In the genomic region with DNA sequence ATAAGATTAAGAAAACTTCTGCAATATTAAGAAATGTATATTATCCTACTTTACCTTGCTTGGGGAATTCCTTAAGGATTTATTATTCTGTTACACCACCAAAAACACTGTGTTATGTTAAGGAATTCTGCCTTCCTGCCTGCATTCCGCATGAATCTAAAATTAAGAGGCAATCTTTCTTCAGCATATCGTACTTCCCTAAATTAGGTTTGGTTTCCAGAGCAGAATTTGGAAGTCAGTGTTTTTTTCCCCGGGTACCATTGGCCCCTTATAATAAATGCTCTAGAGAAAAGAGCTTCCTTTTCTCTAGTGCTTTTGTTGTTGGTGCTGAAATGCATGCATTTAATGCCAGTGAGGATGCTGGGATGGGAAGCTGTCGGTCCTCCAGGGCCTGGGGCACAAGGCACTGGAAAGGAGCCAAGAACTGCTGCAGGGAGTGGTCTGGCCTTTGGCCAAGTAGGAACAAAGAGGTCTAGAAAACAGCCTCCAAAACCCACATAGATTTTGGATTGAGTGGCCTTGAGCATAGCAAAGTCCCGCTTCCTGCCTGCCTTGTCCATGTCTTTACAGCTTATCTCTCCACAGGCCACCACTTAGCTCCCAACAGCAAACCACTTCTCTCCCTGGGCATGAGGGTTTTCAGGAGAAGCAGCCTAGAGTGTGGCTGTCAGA, we compare ENCODE assay signal across 20 cellular contexts.
DNase-seq lines count a peak whose midpoint lies in the region; ATAC-seq and TF ChIP-seq lines count a peak whose summit lies in the region.
"Had no signal": no experiment of that assay in that cellular context is flagged by ENCODE, and none has a peak within 500 bp of the region (broad histone marks: within the 10 kb centered on the region; RNA-seq: fewer than 3 reads in every experiment).

No MANE protein-coding gene starts in this region.

- H3K9me3 Mint-ChIP-seq in Calu3 (ENCODE audit: low read depth, unreplicated experiment) (no peaks in the 10 kb centered on the region), endodermal cell (peaks cover 18% of the 10 kb centered on the region)
- H3K9me3 Mint-ChIP-seq in activated CD4-positive, alpha-beta T cell treated with anti-CD3 and anti-CD28 coated beads for 36 hours (ENCODE audit: low read depth) = peaks cover 14% of the 10 kb centered on the region

- TF ChIP-seq CTCF in Calu3 (IDR thresholded peaks at IDR 0.05; ENCODE audit: unreplicated experiment) = no peak
- TF ChIP-seq CTCF in endodermal cell (conservative IDR thresholded peaks at IDR 0.05) = no peak

- no TSS peak for BruUV-seq in Calu3 (replicated peaks; lab: Mats Ljungman, UMichigan)

- H3K4me1 ChIP-seq in HAP-1 (no peaks in the 10 kb centered on the region), endodermal cell (ENCODE audit: control insufficient read depth, insufficient read depth, low read length) (no peaks in the 10 kb centered on the region)
- H3K4me1 ChIP-seq: tibial nerve had no signal

- H3K27ac Mint-ChIP-seq in Calu3 (ENCODE audit: unreplicated experiment) = no peak overlapping the region
- no peak overlapping the region for H3K27ac Mint-ChIP-seq in endodermal cell
- no peak overlapping the region for H3K27ac Mint-ChIP-seq in activated CD4-positive, alpha-beta T cell treated with anti-CD3 and anti-CD28 coated beads for 36 hours
- H3K27ac Mint-ChIP-seq: activated naive CD8-positive, alpha-beta T cell; CD4-positive, CD25-positive, alpha-beta regulatory T cell; effector memory CD8-positive, alpha-beta T cell; IgD-negative memory B cell; T-cell had no signal

- H3K4me1 Mint-ChIP-seq in Calu3 (ENCODE audit: low read depth, unreplicated experiment) (no peaks in the 10 kb centered on the region), endodermal cell (peaks cover 17% of the 10 kb centered on the region)
- H3K4me1 Mint-ChIP-seq in activated CD4-positive, alpha-beta T cell treated with anti-CD3 and anti-CD28 coated beads for 36 hours = no peaks in the 10 kb centered on the region
- H3K4me1 Mint-ChIP-seq: CD4-positive, CD25-positive, alpha-beta regulatory T cell; IgD-negative memory B cell; T-cell had no signal

- H3K27me3 Mint-ChIP-seq in Calu3 (ENCODE audit: unreplicated experiment) (peaks cover 79% of the 10 kb centered on the region), endodermal cell (ENCODE audit: insufficient read depth) (peaks cover 64% of the 10 kb centered on the region)
- H3K27me3 Mint-ChIP-seq in activated CD4-positive, alpha-beta T cell treated with anti-CD3 and anti-CD28 coated beads for 36 hours = peaks cover 59% of the 10 kb centered on the region

- H3K36me3 ChIP-seq in HAP-1 (replicated peaks) (no peaks in the 10 kb centered on the region), endodermal cell (ENCODE audit: control insufficient read depth, insufficient read depth, low read length) (no peaks in the 10 kb centered on the region)
- H3K36me3 ChIP-seq: tibial nerve had no signal

- CTCF ChIA-PET in Calu3 (lab: Charles Lee) = no interaction called here
- CTCF ChIA-PET in activated CD4-positive, alpha-beta T cell treated with anti-CD3 and anti-CD28 coated beads for 36 hours (lab: Charles Lee) = interaction anchor here (0.5 to 1.1 kb wide), 2 partner anchors 17 to 44 kb away, joined by 3 to 4 read pairs; no protein-coding TSS in a partner anchor

- peaks cover 3% of the 10 kb centered on the region; the same call in 1 of the 2 replicates for H3K27me3 ChIP-seq in HAP-1 (ENCODE audit: low read depth)
- H3K27me3 ChIP-seq in endodermal cell (ENCODE audit: control insufficient read depth, insufficient read depth, low read length, poor library complexity, severe bottlenecking) = peaks cover 61% of the 10 kb centered on the region

- H3K9ac ChIP-seq in endodermal cell (ENCODE audit: extremely low read depth, low read length, poor library complexity, severe bottlenecking) = no peak overlapping the region

- in situ Hi-C loops in HAP-1 (cut with MboI; ENCODE audit: low sequenced_read_pairs) = no loop called here

- H3K4me3 ChIP-seq in HAP-1 = no peak overlapping the region
- no peak overlapping the region for H3K4me3 ChIP-seq in endodermal cell (ENCODE audit: low read length)
- H3K4me3 ChIP-seq: tibial nerve had no signal

- peak; percentile 27 for DNase-seq in Calu3
- DNase-seq in HAP-1 (ENCODE audit: low spot score in 2 of 2) = peak; percentile 64 to 77
- DNase-seq in NCI-H345 treated with DMSO at 0.1 percent for 48 hours (lab: John Stamatoyannopoulos, UW; ENCODE audit: unreplicated experiment) = peak; percentile 77
- peak; percentile 39 for DNase-seq in endodermal cell
- no peak for DNase-seq in activated CD4-positive, alpha-beta T cell treated with anti-CD3 and anti-CD28 coated beads for 36 hours
- DNase-seq: activated CD4-positive, CD25-positive, alpha-beta regulatory T cell treated with anti-CD3 and anti-CD28 coated beads, Interleukin-2, amount 50 U/mL, for 72 hours; CD4-positive, CD25-positive, alpha-beta regulatory T cell; effector memory CD8-positive, alpha-beta T cell; foreskin fibroblast; mammary epithelial cell; NCI-H146; stimulated activated CD4-positive, alpha-beta T cell treated with anti-CD3 and anti-CD28 coated beads, Interleukin-4, amount 100 ng/mL, for 24 hours; T-cell had no signal

- H3K4me3 Mint-ChIP-seq in Calu3 (ENCODE audit: low read depth, unreplicated experiment) = no peak overlapping the region
- H3K4me3 Mint-ChIP-seq in endodermal cell = no peak overlapping the region
- H3K4me3 Mint-ChIP-seq in activated CD4-positive, alpha-beta T cell treated with anti-CD3 and anti-CD28 coated beads for 36 hours = no peak overlapping the region
- H3K4me3 Mint-ChIP-seq: activated naive CD8-positive, alpha-beta T cell; CD4-positive, CD25-positive, alpha-beta regulatory T cell; effector memory CD8-positive, alpha-beta T cell; T-cell had no signal

- POLR2A ChIA-PET in activated CD4-positive, alpha-beta T cell treated with anti-CD3 and anti-CD28 coated beads for 36 hours (lab: Charles Lee) = no interaction called here

- no peak overlapping the region for H3K27ac ChIP-seq in endodermal cell (ENCODE audit: low read depth, low read length)
- H3K27ac ChIP-seq: tibial nerve had no signal

- intact Hi-C loops in Calu3 (cut with micrococcal nuclease; ENCODE audit: unreplicated experiment) = no loop called here
- intact Hi-C loops in activated CD4-positive, alpha-beta T cell treated with anti-CD3 and anti-CD28 coated beads for 36 hours (cut with DNase I, micrococcal nuclease) = no loop called here

- H3K36me3 Mint-ChIP-seq in Calu3 (ENCODE audit: insufficient read depth, unreplicated experiment) = no peaks in the 10 kb centered on the region
- H3K36me3 Mint-ChIP-seq in endodermal cell (ENCODE audit: low read depth) = no peaks in the 10 kb centered on the region
- H3K36me3 Mint-ChIP-seq in activated CD4-positive, alpha-beta T cell treated with anti-CD3 and anti-CD28 coated beads for 36 hours (ENCODE audit: low read depth) = no peaks in the 10 kb centered on the region
- H3K36me3 Mint-ChIP-seq: activated naive CD8-positive, alpha-beta T cell; CD4-positive, CD25-positive, alpha-beta regulatory T cell; IgD-negative memory B cell had no signal

- no peak for ATAC-seq in HG03439 (IDR thresholded peaks at IDR 0.05; ENCODE audit: unreplicated experiment)
- ATAC-seq in activated CD4-positive, alpha-beta T cell treated with anti-CD3 and anti-CD28 coated beads for 36 hours = no peak
- no peak for ATAC-seq in HG03108 (IDR thresholded peaks at IDR 0.05; ENCODE audit: unreplicated experiment)
- no peak for ATAC-seq in GM19035 (IDR thresholded peaks at IDR 0.05; ENCODE audit: unreplicated experiment)
- ATAC-seq: effector memory CD8-positive, alpha-beta T cell; sciatic nerve; T-cell had no signal

- no peaks in the 10 kb centered on the region for H3K9me3 ChIP-seq in HAP-1
- H3K9me3 ChIP-seq in endodermal cell (ENCODE audit: control insufficient read depth, low read length) = peaks cover 23% of the 10 kb centered on the region

- WGBS in endodermal cell (ENCODE audit: insufficient coverage in 1 of 2, insufficient read length in 1 of 2), 2 experiments = 87 to 89% methylated on average over 4 to 5 of the region's 5 CpGs
